ENCODE assay signal across 9 cellular contexts in genomic region chr19:46428278-46429141, GRCh38. TPM values are rescaled to one million over a fixed set of nuclear protein-coding genes. Genes with fewer than 3 reads are reported as not detected.
DNase-seq lines count a peak whose midpoint lies in the region; ATAC-seq and TF ChIP-seq lines count a peak whose summit lies in the region.
"Had no signal": no experiment of that assay in that cellular context is flagged by ENCODE, and none has a peak within 500 bp of the region (broad histone marks: within the 10 kb centered on the region; RNA-seq: fewer than 3 reads in every experiment).

Gene PNMA8C (minus strand): TSS chr19:46428936. CDS start chr19:46428359, 577 bp downstream.

- POLR2A ChIA-PET in naive thymus-derived CD4-positive, alpha-beta T cell (lab: Charles Lee), result no interaction called here

- H3K27ac Mint-ChIP-seq in naive thymus-derived CD4-positive, alpha-beta T cell, result peak within 1 kb of the TSS in 5 of 9 donors; percentile 26 to 78 (median 51)

- CTCF ChIA-PET in naive thymus-derived CD4-positive, alpha-beta T cell (lab: Charles Lee), result no interaction called here

- H3K27me3 ChIP-seq in fibroblast of lung (ENCODE audit: control insufficient read depth, insufficient read depth, low read length), result no peaks in the 10 kb centered on the region
- H3K27me3 ChIP-seq in naive thymus-derived CD4-positive, alpha-beta T cell (ENCODE audit: control insufficient read depth in 2 of 2, insufficient read depth in 2 of 2, low read length in 2 of 2), result peaks cover 4 to 10% of the 10 kb centered on the region in 2 donors

- H3K4me3 Mint-ChIP-seq in naive thymus-derived CD4-positive, alpha-beta T cell, result peak within 1 kb of the TSS; percentile 61 to 82 (median 74)

- peaks cover 0 to 3% (median 0%) of the 10 kb centered on the region in 11 donors for H3K9me3 Mint-ChIP-seq in naive thymus-derived CD4-positive, alpha-beta T cell

- H3K9me3 ChIP-seq in fibroblast of lung (ENCODE audit: control insufficient read depth, insufficient read depth, low read depth, low read length), result no peaks in the 10 kb centered on the region
- H3K9me3 ChIP-seq in naive thymus-derived CD4-positive, alpha-beta T cell (ENCODE audit: control insufficient read depth in 2 of 3, low read length in 3 of 3), result no peaks in the 10 kb centered on the region
- H3K9me3 ChIP-seq: gastrocnemius medialis had no signal

- no peak within 1 kb of the TSS for H3K27ac ChIP-seq in fibroblast of lung (ENCODE audit: insufficient read depth, low read length)
- H3K27ac ChIP-seq in naive thymus-derived CD4-positive, alpha-beta T cell (ENCODE audit: low read depth, low read length), result no peak within 1 kb of the TSS
- no peak within 1 kb of the TSS for H3K27ac ChIP-seq in temporal lobe (ENCODE audit: low read depth, low read length)
- H3K27ac ChIP-seq: gastrocnemius medialis had no signal

- TF ChIP-seq CTCF in fibroblast of lung (conservative IDR thresholded peaks at IDR 0.05 in 1 of 2, IDR thresholded peaks at IDR 0.05 in 1 of 2; ENCODE audit: low read depth in 1 of 2, low read length in 2 of 2), result no peak

- intact Hi-C loops in naive thymus-derived CD4-positive, alpha-beta T cell (cut with micrococcal nuclease), result no loop called here

- H3K4me1 Mint-ChIP-seq in naive thymus-derived CD4-positive, alpha-beta T cell, result peaks cover 24 to 33% (median 26%) of the 10 kb centered on the region in 7 donors

- no peaks in the 10 kb centered on the region for H3K79me2 ChIP-seq in fibroblast of lung (ENCODE audit: control insufficient read depth, insufficient read depth, low read length)

- no peaks in the 10 kb centered on the region for H4K20me1 ChIP-seq in fibroblast of lung (ENCODE audit: control insufficient read depth, extremely low read depth, insufficient read depth, low read length)

- H3K36me3 Mint-ChIP-seq in naive thymus-derived CD4-positive, alpha-beta T cell, result no peaks in the 10 kb centered on the region

- peak within 1 kb of the TSS; percentile 17 to 32 (median 24) for H3K4me3 ChIP-seq in fibroblast of lung (replicated peaks in 1 of 4; ENCODE audit: control extremely low read depth in 1 of 4, insufficient read depth in 1 of 4, low read depth in 3 of 4, low read length in 4 of 4)
- peak within 1 kb of the TSS; percentile 42 for H3K4me3 ChIP-seq in naive thymus-derived CD4-positive, alpha-beta T cell (ENCODE audit: low read length)

- H3K36me3 ChIP-seq in fibroblast of lung (ENCODE audit: control insufficient read depth, insufficient read depth, low read length), result no peaks in the 10 kb centered on the region
- no peaks in the 10 kb centered on the region for H3K36me3 ChIP-seq in naive thymus-derived CD4-positive, alpha-beta T cell (ENCODE audit: control insufficient read depth in 2 of 3, insufficient read depth in 3 of 3, low read length in 3 of 3)
- H3K36me3 ChIP-seq: gastrocnemius medialis had no signal

- peak within 1 kb of the TSS; percentile 78 for H3K4me2 ChIP-seq in fibroblast of lung (ENCODE audit: extremely low read depth, insufficient read depth, low read length)

- peak; percentile 79 for ATAC-seq in naive thymus-derived CD4-positive, alpha-beta T cell
- no peak for ATAC-seq in GM19023 (IDR thresholded peaks at IDR 0.05; ENCODE audit: unreplicated experiment)
- ATAC-seq: gastrocnemius medialis had no signal

- DNase-seq in DMS79 treated with DMSO at 0.1 percent for 48 hours (lab: John Stamatoyannopoulos, UW), result peak; percentile 69
- DNase-seq in NCI-H2196 (lab: John Stamatoyannopoulos, UW; ENCODE audit: unreplicated experiment), result peak; percentile 91
- DNase-seq in activated T-cell treated with anti-CD3 and anti-CD28 coated beads, Interleukin-2, amount 50 U/mL, for 48 hours, result peak; percentile 64 to 74
- peak; percentile 52 to 61 for DNase-seq in fibroblast of lung (ENCODE audit: low read depth in 2 of 2)
- DNase-seq in naive thymus-derived CD4-positive, alpha-beta T cell, result peak in 3 of 9 donors; percentile 11 to 56 (median 18)
- DNase-seq in SW 1271 (lab: John Stamatoyannopoulos, UW), result no peak

- H3K4me1 ChIP-seq in fibroblast of lung (ENCODE audit: control insufficient read depth, extremely low read depth, insufficient read depth, low read length), result peaks cover 3% of the 10 kb centered on the region
- peaks cover 0 to 4% of the 10 kb centered on the region in 2 donors for H3K4me1 ChIP-seq in naive thymus-derived CD4-positive, alpha-beta T cell (ENCODE audit: control insufficient read depth in 2 of 2, insufficient read depth in 2 of 2, low read length in 2 of 2)
- H3K4me1 ChIP-seq: gastrocnemius medialis had no signal

- H3K27me3 Mint-ChIP-seq in naive thymus-derived CD4-positive, alpha-beta T cell, result peaks cover 59 to 78% (median 70%) of the 10 kb centered on the region in 5 donors

- peak within 1 kb of the TSS; percentile 46 for H2AFZ ChIP-seq in fibroblast of lung (ENCODE audit: low read length)

- no peak within 1 kb of the TSS for H3K9ac ChIP-seq in fibroblast of lung (ENCODE audit: insufficient read depth, low read length)

RNA-seq across cellular contexts. Expression of gene PNMA8C, which starts in this region (rescaled TPM):
- total RNA-seq in fibroblast of lung, result under 0.01 and 0.17 TPM in 2 replicates
- polyA plus RNA-seq in fibroblast of lung, result 0.01 and 0.07 TPM in 2 replicates
- 0.05 TPM in 1 of 2 replicates, not detected in the other for polyA plus RNA-seq in fibroblast of lung (2012)
- polyA minus RNA-seq in fibroblast of lung (ENCODE audit: low replicate concordance), result not detected in 2 replicates
- not detected for total RNA-seq in naive thymus-derived CD4-positive, alpha-beta T cell
- not detected for polyA plus RNA-seq in naive thymus-derived CD4-positive, alpha-beta T cell
- 23.4 TPM for total RNA-seq in temporal lobe
- total RNA-seq: gastrocnemius medialis had no signal

Comparison
In these comparisons a context has a peak if more than half of its experiments do, and no peak if none do; other contexts are left out.
1. RNA of gene PNMA8C (total RNA-seq): 23.4 TPM in temporal lobe (single experiment); under 0.01 to 0.17 TPM in fibroblast of lung and not detected in naive thymus-derived CD4-positive, alpha-beta T cell; every median in the first group is over 10 times any median in the second.
2. Peak in DNase-seq, H3K4me3 ChIP-seq and H3K4me2 ChIP-seq in fibroblast of lung; RNA of the gene not detected or under 1 TPM.
3. Peak in ATAC-seq and H3K4me3 ChIP-seq in naive thymus-derived CD4-positive, alpha-beta T cell; RNA of the gene not detected or under 1 TPM.
4. DNase-seq: peak in DMS79 treated with DMSO at 0.1 percent for 48 hours (single experiment), NCI-H2196 (single experiment) and activated T-cell treated with anti-CD3 and anti-CD28 coated beads, Interleukin-2, amount 50 U/mL, for 48 hours (2 of 2); none in SW 1271 (0 of 2).